ENCODE assay signal across 21 cellular contexts in the genomic region with DNA sequence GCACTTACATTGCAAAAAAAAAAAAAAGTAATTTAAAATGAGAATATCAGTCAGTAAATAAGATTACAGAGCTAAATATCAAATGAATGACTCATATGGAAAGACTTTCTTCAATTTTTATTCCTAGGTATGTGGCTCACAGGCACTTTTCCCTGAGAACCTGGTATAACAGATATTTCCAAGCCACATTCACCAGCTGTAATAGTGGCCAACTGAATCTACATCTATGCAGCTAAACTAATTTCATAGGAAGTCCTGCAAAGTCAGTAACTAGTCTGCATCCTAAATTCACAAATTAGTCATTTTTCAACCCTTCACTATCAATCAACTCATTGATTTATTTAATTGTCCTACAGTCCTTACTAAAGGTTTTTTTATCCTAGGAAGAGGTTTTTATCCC. TPM values are rescaled to one million over a fixed set of nuclear protein-coding genes. Genes with fewer than 3 reads are reported as not detected.
A peak's percentile ranks its signal among the peaks of the same experiment; 100 is the strongest.
DNase-seq lines count a peak whose midpoint lies in the region; ATAC-seq, FAIRE-seq and TF ChIP-seq lines count a peak whose summit lies in the region.
"Had no signal": no experiment of that assay in that cellular context is flagged by ENCODE, and none has a peak within 500 bp of the region (broad histone marks: within the 10 kb centered on the region; RNA-seq: fewer than 3 reads in every experiment).

No MANE protein-coding gene starts in this region.

- H3K9ac ChIP-seq in astrocyte (ENCODE audit: low read length) (no peak overlapping the region), stomach smooth muscle (ENCODE audit: low read length in 2 of 2) (peak overlapping the region; percentile 16 to 22)

- no peak overlapping the region for H2AFZ ChIP-seq in astrocyte (ENCODE audit: low read depth, low read length)

- H4K20me1 ChIP-seq in astrocyte (ENCODE audit: insufficient read depth, low read length), result no peaks in the 10 kb centered on the region

- POLR2A ChIA-PET in activated CD4-positive, alpha-beta memory T cell treated with anti-CD3 and anti-CD28 coated beads for 36 hours (lab: Charles Lee), result interaction anchor here (0.8 kb wide), 1 partner anchor 18 kb away, joined by 7 read pairs; no protein-coding TSS in a partner anchor

- CTCF ChIA-PET in activated CD4-positive, alpha-beta memory T cell treated with anti-CD3 and anti-CD28 coated beads for 36 hours (lab: Charles Lee), result no interaction called here

- no peak overlapping the region for H3K27ac ChIP-seq in astrocyte (ENCODE audit: low read depth, low read length)
- H3K27ac ChIP-seq in stomach smooth muscle (ENCODE audit: low read length), result no peak overlapping the region

- H3K4me3 Mint-ChIP-seq in HFFc6 (no peak overlapping the region), astrocyte (ENCODE audit: unreplicated experiment) (no peak overlapping the region)
- H3K4me3 Mint-ChIP-seq in activated CD4-positive, alpha-beta memory T cell treated with anti-CD3 and anti-CD28 coated beads for 36 hours, result no peak overlapping the region
- H3K4me3 Mint-ChIP-seq: activated naive CD4-positive, alpha-beta T cell treated with anti-CD3 and anti-CD28 coated beads, Interleukin-2, amount 50 U/mL, for 24 hours had no signal

- peaks cover 56% of the 10 kb centered on the region for H3K4me1 Mint-ChIP-seq in HFFc6 (ENCODE audit: low read depth)
- H3K4me1 Mint-ChIP-seq in astrocyte (ENCODE audit: low read depth, unreplicated experiment), result peaks cover 4% of the 10 kb centered on the region
- H3K4me1 Mint-ChIP-seq in activated CD4-positive, alpha-beta memory T cell treated with anti-CD3 and anti-CD28 coated beads for 36 hours (ENCODE audit: low read depth), result peaks cover 7% of the 10 kb centered on the region

- H3K36me3 ChIP-seq in astrocyte (ENCODE audit: insufficient read depth, low read length), result no peaks in the 10 kb centered on the region
- H3K36me3 ChIP-seq in stomach smooth muscle (ENCODE audit: control insufficient read depth in 2 of 2, insufficient read depth in 2 of 2, low read length in 2 of 2), result no peaks in the 10 kb centered on the region
- H3K36me3 ChIP-seq: BE2C had no signal

- peaks cover 4% of the 10 kb centered on the region for H3K4me1 ChIP-seq in astrocyte (ENCODE audit: insufficient read depth, low read length)
- H3K4me1 ChIP-seq in stomach smooth muscle (ENCODE audit: control insufficient read depth, insufficient read depth, low read length), result peaks cover 6% of the 10 kb centered on the region
- H3K4me1 ChIP-seq: BE2C had no signal

- H3K27me3 Mint-ChIP-seq in HFFc6 (ENCODE audit: insufficient read depth), result peaks cover 2% of the 10 kb centered on the region; the same call in 1 of the 2 replicates
- H3K27me3 Mint-ChIP-seq in astrocyte (ENCODE audit: low read depth, unreplicated experiment), result peaks cover 2% of the 10 kb centered on the region
- H3K27me3 Mint-ChIP-seq in activated CD4-positive, alpha-beta memory T cell treated with anti-CD3 and anti-CD28 coated beads for 36 hours, result peaks cover 8% of the 10 kb centered on the region

- peaks cover 59% of the 10 kb centered on the region for H3K79me2 ChIP-seq in astrocyte (ENCODE audit: insufficient read depth, low read length)

- H3K4me2 ChIP-seq in astrocyte (ENCODE audit: low read length), result no peak overlapping the region

- peak; percentile 36 for DNase-seq in HFFc6
- peak; percentile 75 for DNase-seq in astrocyte (ENCODE audit: low read depth)
- DNase-seq in fibroblast of villous mesenchyme (ENCODE audit: low read depth), result no peak
- DNase-seq in activated CD4-positive, alpha-beta memory T cell treated with anti-CD3 and anti-CD28 coated beads for 36 hours, result no peak
- no peak for DNase-seq in NCI-H1092 (lab: John Stamatoyannopoulos, UW)
- no peak for DNase-seq in ureter (ENCODE audit: low spot score)
- DNase-seq: activated CD4-positive, alpha-beta T cell treated with anti-CD3 and anti-CD28 coated beads, Interleukin-2, amount 50 U/mL, for 4 hours; activated T-cell treated with anti-CD3 and anti-CD28 coated beads, Interleukin-2, amount 50 U/mL, for 1 hour; BE2C; caudate nucleus; islet precursor cell; mesenchymal stem cell; MM.1S; NCI-H1930; NCI-H510A treated with DMSO at 0.1 percent for 48 hours; stimulated activated CD4-positive, alpha-beta T cell treated with anti-CD3 and anti-CD28 coated beads, Interleukin-4, amount 100 ng/mL, for 1 hour had no signal

- H3K4me3 ChIP-seq in astrocyte (ENCODE audit: insufficient read depth, low read depth, low read length), result no peak overlapping the region
- peak overlapping the region; percentile 89 for H3K4me3 ChIP-seq in fibroblast of villous mesenchyme (ENCODE audit: low read depth, low read length)
- peak overlapping the region in 1 of 2 donors; percentile 90 for H3K4me3 ChIP-seq in stomach smooth muscle (ENCODE audit: low read length in 2 of 2)

- H3K9me3 ChIP-seq in astrocyte (ENCODE audit: insufficient read depth, low read depth, low read length) (no peaks in the 10 kb centered on the region), stomach smooth muscle (ENCODE audit: control insufficient read depth in 2 of 2, low read length in 2 of 2) (no peaks in the 10 kb centered on the region)
- H3K9me3 ChIP-seq: BE2C had no signal

- TF ChIP-seq CTCF in HFFc6 (IDR thresholded peaks at IDR 0.05) (no peak), astrocyte (IDR thresholded peaks at IDR 0.05; ENCODE audit: insufficient read depth, low read depth, low read length) (no peak), fibroblast of villous mesenchyme (IDR thresholded peaks at IDR 0.05; ENCODE audit: insufficient read depth, low read depth, low read length) (no peak)

- ATAC-seq in GM21619 (IDR thresholded peaks at IDR 0.05; ENCODE audit: unreplicated experiment), result no peak
- ATAC-seq: sciatic nerve had no signal

- H3K27ac Mint-ChIP-seq in HFFc6 (no peak overlapping the region), astrocyte (ENCODE audit: unreplicated experiment) (no peak overlapping the region)
- H3K27ac Mint-ChIP-seq in activated CD4-positive, alpha-beta memory T cell treated with anti-CD3 and anti-CD28 coated beads for 36 hours, result no peak overlapping the region
- H3K27ac Mint-ChIP-seq: activated naive CD4-positive, alpha-beta T cell treated with anti-CD3 and anti-CD28 coated beads, Interleukin-2, amount 50 U/mL, for 24 hours had no signal

- no peaks in the 10 kb centered on the region for H3K36me3 Mint-ChIP-seq in HFFc6 (ENCODE audit: low read depth)
- H3K36me3 Mint-ChIP-seq in astrocyte (ENCODE audit: low read depth, unreplicated experiment), result no peaks in the 10 kb centered on the region
- no peaks in the 10 kb centered on the region for H3K36me3 Mint-ChIP-seq in activated CD4-positive, alpha-beta memory T cell treated with anti-CD3 and anti-CD28 coated beads for 36 hours
- H3K36me3 Mint-ChIP-seq: activated naive CD4-positive, alpha-beta T cell treated with anti-CD3 and anti-CD28 coated beads, Interleukin-2, amount 50 U/mL, for 24 hours had no signal

- FAIRE-seq in astrocyte (lab: Jason Lieb, UNC), result no peak
- FAIRE-seq: TTC549 had no signal

- no peaks in the 10 kb centered on the region for H3K27me3 ChIP-seq in astrocyte (ENCODE audit: insufficient read depth, low read length)
- no peaks in the 10 kb centered on the region for H3K27me3 ChIP-seq in stomach smooth muscle (ENCODE audit: control insufficient read depth in 1 of 2, insufficient read depth in 2 of 2, low read length in 2 of 2)

- intact Hi-C loops in activated CD4-positive, alpha-beta memory T cell treated with anti-CD3 and anti-CD28 coated beads for 36 hours (cut with micrococcal nuclease), result no loop called here

- H3K9me3 Mint-ChIP-seq in HFFc6 (no peaks in the 10 kb centered on the region), astrocyte (ENCODE audit: unreplicated experiment) (no peaks in the 10 kb centered on the region)
- no peaks in the 10 kb centered on the region for H3K9me3 Mint-ChIP-seq in activated CD4-positive, alpha-beta memory T cell treated with anti-CD3 and anti-CD28 coated beads for 36 hours
- H3K9me3 Mint-ChIP-seq: activated naive CD4-positive, alpha-beta T cell treated with anti-CD3 and anti-CD28 coated beads, Interleukin-2, amount 50 U/mL, for 24 hours had no signal

RNA-seq across cellular contexts. Expression of a gene that starts 5.6 kb away (rescaled TPM):
- 10 to 100 TPM; 13.3 to 23.2 (median 18.6) TPM for total RNA-seq in HFFc6 (2021; fragmentation: NEBNext Ultra II Directional; extraction: Animal tissue kit (Norgen Biotek cat#: 25700))
- total RNA-seq in astrocyte (2.2 and 3.6 TPM in 2 replicates), fibroblast of villous mesenchyme (109 and 162 TPM in 2 replicates), ureter (74.4 TPM)
- total RNA-seq in activated CD4-positive, alpha-beta memory T cell treated with anti-CD3 and anti-CD28 coated beads for 36 hours, result under 1 TPM; 0.64 to 0.87 TPM

Comparison
In these comparisons a context has a peak if more than half of its experiments do, and no peak if none do; other contexts are left out.
1. DNase-seq: peak in HFFc6 (single experiment) and astrocyte (single experiment); none in fibroblast of villous mesenchyme (single experiment), activated CD4-positive, alpha-beta memory T cell treated with anti-CD3 and anti-CD28 coated beads for 36 hours (single experiment), NCI-H1092 (single experiment) and ureter (single experiment).